In the genomic region with DNA sequence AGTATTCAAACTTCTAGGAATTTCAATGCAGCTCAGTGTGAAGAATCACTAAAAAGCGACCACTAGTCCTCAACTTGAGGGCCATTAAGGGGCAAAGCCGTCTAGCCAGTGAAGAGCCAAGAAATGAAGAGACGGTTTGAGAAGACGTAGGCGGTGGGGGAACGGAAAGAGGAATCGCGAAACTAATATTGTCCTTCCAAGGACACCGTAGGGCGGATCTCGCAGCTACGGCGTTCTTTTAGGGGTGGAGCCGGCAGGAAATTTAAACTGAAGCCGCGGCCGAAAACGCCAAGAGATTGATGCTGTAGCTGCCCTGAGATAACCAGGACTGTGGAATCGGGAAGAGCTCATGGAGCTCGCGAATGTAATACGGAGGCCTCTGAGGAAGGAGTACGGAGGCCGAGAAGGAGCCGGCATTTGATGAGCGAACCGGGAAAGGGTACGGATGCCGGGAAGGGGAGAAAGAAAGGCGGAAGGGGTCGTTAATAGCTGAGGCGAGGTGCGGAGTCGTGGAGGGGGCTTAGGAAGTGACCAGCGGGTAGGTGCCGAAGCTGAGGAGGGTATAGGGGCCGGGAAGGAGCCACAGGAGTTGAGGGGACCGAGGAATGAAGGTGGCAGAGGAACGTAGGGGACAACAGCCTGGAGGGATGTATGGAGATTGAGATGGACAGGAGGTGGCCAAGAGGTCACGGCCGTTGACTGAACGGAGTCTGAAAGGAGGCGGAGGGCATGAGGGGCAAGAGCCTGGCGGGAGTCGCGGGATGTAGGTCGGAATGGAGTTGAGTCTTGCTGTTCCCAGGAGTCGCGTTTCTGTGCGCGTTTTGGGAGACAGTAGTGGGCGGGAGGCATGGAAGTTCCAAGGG, we compare ENCODE assay signal across 1 cellular context.
TF ChIP-seq lines count a peak whose summit lies in the region.

A gene with protein sequence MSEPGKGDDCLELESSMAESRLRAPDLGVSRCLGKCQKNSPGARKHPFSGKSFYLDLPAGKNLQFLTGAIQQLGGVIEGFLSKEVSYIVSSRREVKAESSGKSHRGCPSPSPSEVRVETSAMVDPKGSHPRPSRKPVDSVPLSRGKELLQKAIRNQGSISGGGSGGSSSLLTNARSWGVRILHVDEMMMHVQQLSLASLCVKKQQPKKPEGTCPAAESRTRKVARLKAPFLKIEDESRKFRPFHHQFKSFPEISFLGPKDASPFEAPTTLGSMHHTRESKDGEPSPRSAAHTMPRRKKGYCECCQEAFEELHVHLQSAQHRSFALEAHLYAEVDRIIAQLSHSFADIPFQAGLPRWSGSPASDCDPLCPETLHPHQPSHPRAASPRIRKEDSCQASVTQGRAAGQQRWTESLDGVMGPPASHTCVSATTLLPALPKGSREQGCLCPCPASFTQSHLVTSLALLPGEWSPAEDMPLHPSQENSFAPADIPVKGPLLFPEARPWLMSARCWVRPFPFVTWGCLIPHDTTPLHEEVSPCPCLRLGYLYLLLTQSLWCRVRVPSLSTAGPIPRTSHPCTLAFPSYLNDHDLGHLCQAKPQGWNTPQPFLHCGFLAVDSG (plus strand): TSS at position 265 of the 863 bp plus-strand sequence. CDS start 156 bp downstream, at position 421.

TF ChIP-seq in HepG2, 621 proteins besides CTCF, POLR2A, EP300 and RAD21 (continued from another document and continues in another):
- TF ChIP-seq, protein P1, sequence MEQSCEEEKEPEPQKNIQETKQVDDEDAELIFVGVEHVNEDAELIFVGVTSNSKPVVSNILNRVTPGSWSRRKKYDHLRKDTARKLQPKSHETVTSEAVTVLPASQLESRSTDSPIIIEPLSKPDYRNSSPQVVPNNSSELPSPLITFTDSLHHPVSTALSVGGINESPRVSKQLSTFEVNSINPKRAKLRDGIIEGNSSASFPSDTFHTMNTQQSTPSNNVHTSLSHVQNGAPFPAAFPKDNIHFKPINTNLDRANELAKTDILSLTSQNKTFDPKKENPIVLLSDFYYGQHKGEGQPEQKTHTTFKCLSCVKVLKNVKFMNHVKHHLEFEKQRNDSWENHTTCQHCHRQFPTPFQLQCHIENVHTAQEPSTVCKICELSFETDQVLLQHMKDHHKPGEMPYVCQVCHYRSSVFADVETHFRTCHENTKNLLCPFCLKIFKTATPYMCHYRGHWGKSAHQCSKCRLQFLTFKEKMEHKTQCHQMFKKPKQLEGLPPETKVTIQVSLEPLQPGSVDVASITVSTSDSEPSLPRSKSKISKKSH (CRISPR knock-in tag; IDR thresholded peaks at IDR 0.05; ENCODE audit: borderline replicate concordance) = no peak
- TF ChIP-seq FOXA1 (IDR thresholded peaks at IDR 0.05) (no peak), FOXA1 (CRISPR knock-in tag; IDR thresholded peaks at IDR 0.05) (no peak), ZNF777 (CRISPR knock-in tag; IDR thresholded peaks at IDR 0.05) (peak; percentile 52), PTBP1 (IDR thresholded peaks at IDR 0.05; ENCODE audit: low read depth, low read length, poor library complexity, severe bottlenecking) (peak; percentile 62), RFXAP (CRISPR knock-in tag; IDR thresholded peaks at IDR 0.05; ENCODE audit: borderline replicate concordance) (0 out of 2 replicates have a peak, but pooled peaks have one; percentile 25), ZFP1 (CRISPR knock-in tag; IDR thresholded peaks at IDR 0.05) (no peak), ESRRA (CRISPR knock-in tag; IDR thresholded peaks at IDR 0.05; ENCODE audit: low read depth) (peak; percentile 70; the same call in 1 of the 2 replicates), ZNF788 (CRISPR knock-in tag; IDR thresholded peaks at IDR 0.05; ENCODE audit: borderline replicate concordance) (no peak), ZNF230 (CRISPR knock-in tag; IDR thresholded peaks at IDR 0.05) (0 out of 2 replicates have a peak, but pooled peaks have one; percentile 55), NFYB (CRISPR knock-in tag; IDR thresholded peaks at IDR 0.05) (no peak), SMYD3 (CRISPR knock-in tag; IDR thresholded peaks at IDR 0.05) (0 out of 2 replicates have a peak, but pooled peaks have one; percentile 62), MEIS2 (CRISPR knock-in tag; IDR thresholded peaks at IDR 0.05) (peak; percentile 19; the same call in 1 of the 2 replicates), ATF7-NPFF (CRISPR knock-in tag; IDR thresholded peaks at IDR 0.05; ENCODE audit: low read depth) (peak; percentile 96), NR2C2 (CRISPR knock-in tag; IDR thresholded peaks at IDR 0.05; ENCODE audit: borderline replicate concordance) (peak; percentile 77)
- TF ChIP-seq, protein P2, sequence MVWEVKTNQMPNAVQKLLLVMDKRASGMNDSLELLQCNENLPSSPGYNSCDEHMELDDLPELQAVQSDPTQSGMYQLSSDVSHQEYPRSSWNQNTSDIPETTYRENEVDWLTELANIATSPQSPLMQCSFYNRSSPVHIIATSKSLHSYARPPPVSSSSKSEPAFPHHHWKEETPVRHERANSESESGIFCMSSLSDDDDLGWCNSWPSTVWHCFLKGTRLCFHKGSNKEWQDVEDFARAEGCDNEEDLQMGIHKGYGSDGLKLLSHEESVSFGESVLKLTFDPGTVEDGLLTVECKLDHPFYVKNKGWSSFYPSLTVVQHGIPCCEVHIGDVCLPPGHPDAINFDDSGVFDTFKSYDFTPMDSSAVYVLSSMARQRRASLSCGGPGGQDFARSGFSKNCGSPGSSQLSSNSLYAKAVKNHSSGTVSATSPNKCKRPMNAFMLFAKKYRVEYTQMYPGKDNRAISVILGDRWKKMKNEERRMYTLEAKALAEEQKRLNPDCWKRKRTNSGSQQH (CRISPR knock-in tag; IDR thresholded peaks at IDR 0.05; ENCODE audit: low read depth) = peak; percentile 94
- TF ChIP-seq, protein P3, sequence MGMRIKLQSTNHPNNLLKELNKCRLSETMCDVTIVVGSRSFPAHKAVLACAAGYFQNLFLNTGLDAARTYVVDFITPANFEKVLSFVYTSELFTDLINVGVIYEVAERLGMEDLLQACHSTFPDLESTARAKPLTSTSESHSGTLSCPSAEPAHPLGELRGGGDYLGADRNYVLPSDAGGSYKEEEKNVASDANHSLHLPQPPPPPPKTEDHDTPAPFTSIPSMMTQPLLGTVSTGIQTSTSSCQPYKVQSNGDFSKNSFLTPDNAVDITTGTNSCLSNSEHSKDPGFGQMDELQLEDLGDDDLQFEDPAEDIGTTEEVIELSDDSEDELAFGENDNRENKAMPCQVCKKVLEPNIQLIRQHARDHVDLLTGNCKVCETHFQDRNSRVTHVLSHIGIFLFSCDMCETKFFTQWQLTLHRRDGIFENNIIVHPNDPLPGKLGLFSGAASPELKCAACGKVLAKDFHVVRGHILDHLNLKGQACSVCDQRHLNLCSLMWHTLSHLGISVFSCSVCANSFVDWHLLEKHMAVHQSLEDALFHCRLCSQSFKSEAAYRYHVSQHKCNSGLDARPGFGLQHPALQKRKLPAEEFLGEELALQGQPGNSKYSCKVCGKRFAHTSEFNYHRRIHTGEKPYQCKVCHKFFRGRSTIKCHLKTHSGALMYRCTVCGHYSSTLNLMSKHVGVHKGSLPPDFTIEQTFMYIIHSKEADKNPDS (CRISPR knock-in tag; IDR thresholded peaks at IDR 0.05) = no peak
- TF ChIP-seq, protein P4, sequence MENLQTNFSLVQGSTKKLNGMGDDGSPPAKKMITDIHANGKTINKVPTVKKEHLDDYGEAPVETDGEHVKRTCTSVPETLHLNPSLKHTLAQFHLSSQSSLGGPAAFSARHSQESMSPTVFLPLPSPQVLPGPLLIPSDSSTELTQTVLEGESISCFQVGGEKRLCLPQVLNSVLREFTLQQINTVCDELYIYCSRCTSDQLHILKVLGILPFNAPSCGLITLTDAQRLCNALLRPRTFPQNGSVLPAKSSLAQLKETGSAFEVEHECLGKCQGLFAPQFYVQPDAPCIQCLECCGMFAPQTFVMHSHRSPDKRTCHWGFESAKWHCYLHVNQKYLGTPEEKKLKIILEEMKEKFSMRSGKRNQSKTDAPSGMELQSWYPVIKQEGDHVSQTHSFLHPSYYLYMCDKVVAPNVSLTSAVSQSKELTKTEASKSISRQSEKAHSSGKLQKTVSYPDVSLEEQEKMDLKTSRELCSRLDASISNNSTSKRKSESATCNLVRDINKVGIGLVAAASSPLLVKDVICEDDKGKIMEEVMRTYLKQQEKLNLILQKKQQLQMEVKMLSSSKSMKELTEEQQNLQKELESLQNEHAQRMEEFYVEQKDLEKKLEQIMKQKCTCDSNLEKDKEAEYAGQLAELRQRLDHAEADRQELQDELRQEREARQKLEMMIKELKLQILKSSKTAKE (CRISPR knock-in tag; IDR thresholded peaks at IDR 0.05; ENCODE audit: borderline replicate concordance) = 0 out of 2 replicates have a peak, but pooled peaks have one; percentile 37
- TF ChIP-seq, protein P5, sequence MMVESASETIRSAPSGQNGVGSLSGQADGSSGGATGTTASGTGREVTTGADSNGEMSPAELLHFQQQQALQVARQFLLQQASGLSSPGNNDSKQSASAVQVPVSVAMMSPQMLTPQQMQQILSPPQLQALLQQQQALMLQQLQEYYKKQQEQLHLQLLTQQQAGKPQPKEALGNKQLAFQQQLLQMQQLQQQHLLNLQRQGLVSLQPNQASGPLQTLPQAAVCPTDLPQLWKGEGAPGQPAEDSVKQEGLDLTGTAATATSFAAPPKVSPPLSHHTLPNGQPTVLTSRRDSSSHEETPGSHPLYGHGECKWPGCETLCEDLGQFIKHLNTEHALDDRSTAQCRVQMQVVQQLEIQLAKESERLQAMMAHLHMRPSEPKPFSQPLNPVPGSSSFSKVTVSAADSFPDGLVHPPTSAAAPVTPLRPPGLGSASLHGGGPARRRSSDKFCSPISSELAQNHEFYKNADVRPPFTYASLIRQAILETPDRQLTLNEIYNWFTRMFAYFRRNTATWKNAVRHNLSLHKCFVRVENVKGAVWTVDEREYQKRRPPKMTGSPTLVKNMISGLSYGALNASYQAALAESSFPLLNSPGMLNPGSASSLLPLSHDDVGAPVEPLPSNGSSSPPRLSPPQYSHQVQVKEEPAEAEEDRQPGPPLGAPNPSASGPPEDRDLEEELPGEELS (CRISPR knock-in tag; IDR thresholded peaks at IDR 0.05) = peak; percentile 15; the same call in 1 of the 2 replicates
- TF ChIP-seq, protein P6, sequence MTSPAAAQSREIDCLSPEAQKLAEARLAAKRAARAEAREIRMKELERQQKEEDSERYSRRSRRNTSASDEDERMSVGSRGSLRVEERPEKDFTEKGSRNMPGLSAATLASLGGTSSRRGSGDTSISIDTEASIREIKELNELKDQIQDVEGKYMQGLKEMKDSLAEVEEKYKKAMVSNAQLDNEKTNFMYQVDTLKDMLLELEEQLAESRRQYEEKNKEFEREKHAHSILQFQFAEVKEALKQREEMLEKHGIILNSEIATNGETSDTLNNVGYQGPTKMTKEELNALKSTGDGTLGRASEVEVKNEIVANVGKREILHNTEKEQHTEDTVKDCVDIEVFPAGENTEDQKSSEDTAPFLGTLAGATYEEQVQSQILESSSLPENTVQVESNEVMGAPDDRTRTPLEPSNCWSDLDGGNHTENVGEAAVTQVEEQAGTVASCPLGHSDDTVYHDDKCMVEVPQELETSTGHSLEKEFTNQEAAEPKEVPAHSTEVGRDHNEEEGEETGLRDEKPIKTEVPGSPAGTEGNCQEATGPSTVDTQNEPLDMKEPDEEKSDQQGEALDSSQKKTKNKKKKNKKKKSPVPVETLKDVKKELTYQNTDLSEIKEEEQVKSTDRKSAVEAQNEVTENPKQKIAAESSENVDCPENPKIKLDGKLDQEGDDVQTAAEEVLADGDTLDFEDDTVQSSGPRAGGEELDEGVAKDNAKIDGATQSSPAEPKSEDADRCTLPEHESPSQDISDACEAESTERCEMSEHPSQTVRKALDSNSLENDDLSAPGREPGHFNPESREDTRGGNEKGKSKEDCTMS (CRISPR knock-in tag; conservative IDR thresholded peaks at IDR 0.05) = no peak
- TF ChIP-seq, protein P7, sequence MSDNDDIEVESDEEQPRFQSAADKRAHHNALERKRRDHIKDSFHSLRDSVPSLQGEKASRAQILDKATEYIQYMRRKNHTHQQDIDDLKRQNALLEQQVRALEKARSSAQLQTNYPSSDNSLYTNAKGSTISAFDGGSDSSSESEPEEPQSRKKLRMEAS (IDR thresholded peaks at IDR 0.05) = peak; percentile 64
- TF ChIP-seq, protein P8, sequence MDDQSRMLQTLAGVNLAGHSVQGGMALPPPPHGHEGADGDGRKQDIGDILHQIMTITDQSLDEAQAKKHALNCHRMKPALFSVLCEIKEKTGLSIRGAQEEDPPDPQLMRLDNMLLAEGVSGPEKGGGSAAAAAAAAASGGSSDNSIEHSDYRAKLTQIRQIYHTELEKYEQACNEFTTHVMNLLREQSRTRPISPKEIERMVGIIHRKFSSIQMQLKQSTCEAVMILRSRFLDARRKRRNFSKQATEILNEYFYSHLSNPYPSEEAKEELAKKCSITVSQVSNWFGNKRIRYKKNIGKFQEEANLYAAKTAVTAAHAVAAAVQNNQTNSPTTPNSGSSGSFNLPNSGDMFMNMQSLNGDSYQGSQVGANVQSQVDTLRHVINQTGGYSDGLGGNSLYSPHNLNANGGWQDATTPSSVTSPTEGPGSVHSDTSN (CRISPR knock-in tag; IDR thresholded peaks at IDR 0.05; ENCODE audit: borderline replicate concordance) = no peak; the same call in 1 of the 2 replicates
